ENCODE assay signal across 20 cellular contexts in the genomic region with DNA sequence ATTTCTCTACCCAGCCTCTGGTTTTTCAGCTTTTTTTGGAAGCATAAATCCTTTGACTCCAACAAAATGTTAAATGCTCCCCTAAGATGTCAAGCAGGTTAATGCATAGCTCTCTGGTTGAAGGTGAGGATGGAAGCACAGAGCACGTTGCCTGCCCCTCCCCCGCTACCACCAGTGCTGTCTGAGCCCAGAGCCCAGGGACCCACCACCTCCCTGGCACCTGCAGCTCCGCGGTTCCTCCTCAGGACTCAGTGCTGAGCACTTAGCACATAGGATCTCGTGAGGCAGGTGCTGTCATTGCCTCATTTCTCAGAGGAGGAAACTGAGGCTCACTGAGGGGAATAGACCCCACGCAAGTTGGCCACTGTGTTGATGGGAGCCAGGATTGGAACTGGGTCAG. TPM values are rescaled to one million over a fixed set of nuclear protein-coding genes. Genes with fewer than 3 reads are reported as not detected.
DNase-seq lines count a peak whose midpoint lies in the region; ATAC-seq, FAIRE-seq and TF ChIP-seq lines count a peak whose summit lies in the region.
"Had no signal": no experiment of that assay in that cellular context is flagged by ENCODE, and none has a peak within 500 bp of the region (broad histone marks: within the 10 kb centered on the region; RNA-seq: fewer than 3 reads in every experiment).

No MANE protein-coding gene starts in this region.

- peaks cover 4% of the 10 kb centered on the region for H4K20me1 ChIP-seq in osteoblast (ENCODE audit: insufficient read depth, low read length)

- H3K4me3 ChIP-seq in A549 (no peak overlapping the region), osteoblast (ENCODE audit: insufficient read depth, low read length) (no peak overlapping the region)
- H3K4me3 ChIP-seq: HAP-1 had no signal

- WGBS in A549 (ENCODE audit: missing lambda C conversion rate), result 85% methylated on average over 6 of the region's 6 CpGs

- TF ChIP-seq EP300 in A549 (IDR thresholded peaks at IDR 0.05), result no peak

- no peak overlapping the region for H3K4me3 Mint-ChIP-seq in WTC11
- H3K4me3 Mint-ChIP-seq: CD4-positive, alpha-beta memory T cell; HFFc6 had no signal

- H3K27ac ChIP-seq in A549 (no peak overlapping the region), osteoblast (ENCODE audit: low read depth, low read length) (no peak overlapping the region)

- no peak overlapping the region for H3K4me2 ChIP-seq in A549
- H3K4me2 ChIP-seq in osteoblast (ENCODE audit: insufficient read depth, low read length), result no peak overlapping the region

- no peak for TF ChIP-seq POLR2A in A549 (IDR thresholded peaks at IDR 0.05; ENCODE audit: low read length)

- TF ChIP-seq RAD21 in A549 (conservative IDR thresholded peaks at IDR 0.05 in 1 of 2, IDR thresholded peaks at IDR 0.05 in 1 of 2), result no peak

- H3K27me3 Mint-ChIP-seq in WTC11 (ENCODE audit: low read depth), result no peaks in the 10 kb centered on the region
- H3K27me3 Mint-ChIP-seq: CD4-positive, alpha-beta memory T cell had no signal

- no peaks in the 10 kb centered on the region for H3K36me3 Mint-ChIP-seq in WTC11

- peak; percentile 79 for FAIRE-seq in A549 (lab: Jason Lieb, UNC)
- FAIRE-seq: G401.6, GM12892, H54 had no signal

- TF ChIP-seq CTCF in A549 (IDR thresholded peaks at IDR 0.05) (no peak), WTC11 (IDR thresholded peaks at IDR 0.05) (no peak), osteoblast (IDR thresholded peaks at IDR 0.05; ENCODE audit: extremely low read depth, low read depth, low read length) (no peak)

- H3K27me3 ChIP-seq in osteoblast (ENCODE audit: insufficient read depth, low read length), result no peaks in the 10 kb centered on the region

- CTCF ChIA-PET in A549 (lab: Yijun Ruan, JAX) (interaction anchor here (0.6 to 3.5 kb wide), 12 partner anchors 13 to 412 kb away, joined by 3 to 11 read pairs (median 4); no protein-coding TSS in a partner anchor), WTC11 (lab: Charles Lee) (interaction anchor here (0.7 to 3.5 kb wide), 4 partner anchors 31 to 273 kb away, joined by 3 to 19 read pairs (median 4); no protein-coding TSS in a partner anchor)

- H3K4me1 ChIP-seq in A549 (no peaks in the 10 kb centered on the region), osteoblast (ENCODE audit: insufficient read depth, low read length) (no peaks in the 10 kb centered on the region)
- H3K4me1 ChIP-seq: HAP-1 had no signal

- H3K9me3 ChIP-seq in A549 (peaks cover 9% of the 10 kb centered on the region), osteoblast (ENCODE audit: low read depth, low read length) (no peaks in the 10 kb centered on the region)

- POLR2A ChIA-PET in A549 (lab: Yijun Ruan, JAX), result no interaction called here
- POLR2A ChIA-PET in WTC11 (lab: Charles Lee), result no interaction called here

- no peaks in the 10 kb centered on the region for H3K9me3 Mint-ChIP-seq in WTC11

- DNase-seq in A549 (ENCODE audit: low read depth in 1 of 2, low spot score in 1 of 2), result no peak
- DNase-seq in NCI-H69 (lab: John Stamatoyannopoulos, UW), result peak; percentile 14
- no peak for DNase-seq in WTC11 (ENCODE audit: low spot score)
- DNase-seq in osteoblast (ENCODE audit: insufficient read length, low spot score, missing footprints), result peak; percentile 35
- DNase-seq in anterior cingulate cortex (lab: John Stamatoyannopoulos, UW), result no peak
- DNase-seq in DMS79 treated with DMSO at 0.1 percent for 48 hours (lab: John Stamatoyannopoulos, UW), result no peak
- DNase-seq: 8988T; C1 segment of cervical spinal cord; Calu3; CD4-positive, alpha-beta memory T cell; COR-L47; DMS53; DND-41; GOT3; HFFc6 had no signal

- H3K36me3 ChIP-seq in osteoblast (ENCODE audit: insufficient read depth, low read length), result peaks cover 4% of the 10 kb centered on the region
- H3K36me3 ChIP-seq: HAP-1 had no signal

- H2AFZ ChIP-seq in osteoblast (ENCODE audit: low read length), result no peak overlapping the region

- H3K27ac Mint-ChIP-seq in WTC11, result peak overlapping the region; percentile 36; the same call in 1 of the 2 replicates
- H3K27ac Mint-ChIP-seq: CD4-positive, alpha-beta memory T cell; HFFc6 had no signal

- H3K4me1 Mint-ChIP-seq in WTC11, result peaks cover 5% of the 10 kb centered on the region

- H3K79me2 ChIP-seq in osteoblast (ENCODE audit: insufficient read depth, low read length), result peaks cover 7% of the 10 kb centered on the region

- ATAC-seq in A549 (peak in 1 of 2 experiments; percentile 4; a peak in 1 of 6 replicates), WTC11 (peak; percentile 30; the same call in 1 of the 2 replicates), GM19351 (IDR thresholded peaks at IDR 0.05; ENCODE audit: unreplicated experiment) (no peak)

TF ChIP-seq in A549, 52 proteins besides CTCF, POLR2A, EP300 and RAD21 (continues in another document):
- TF ChIP-seq, protein P1, sequence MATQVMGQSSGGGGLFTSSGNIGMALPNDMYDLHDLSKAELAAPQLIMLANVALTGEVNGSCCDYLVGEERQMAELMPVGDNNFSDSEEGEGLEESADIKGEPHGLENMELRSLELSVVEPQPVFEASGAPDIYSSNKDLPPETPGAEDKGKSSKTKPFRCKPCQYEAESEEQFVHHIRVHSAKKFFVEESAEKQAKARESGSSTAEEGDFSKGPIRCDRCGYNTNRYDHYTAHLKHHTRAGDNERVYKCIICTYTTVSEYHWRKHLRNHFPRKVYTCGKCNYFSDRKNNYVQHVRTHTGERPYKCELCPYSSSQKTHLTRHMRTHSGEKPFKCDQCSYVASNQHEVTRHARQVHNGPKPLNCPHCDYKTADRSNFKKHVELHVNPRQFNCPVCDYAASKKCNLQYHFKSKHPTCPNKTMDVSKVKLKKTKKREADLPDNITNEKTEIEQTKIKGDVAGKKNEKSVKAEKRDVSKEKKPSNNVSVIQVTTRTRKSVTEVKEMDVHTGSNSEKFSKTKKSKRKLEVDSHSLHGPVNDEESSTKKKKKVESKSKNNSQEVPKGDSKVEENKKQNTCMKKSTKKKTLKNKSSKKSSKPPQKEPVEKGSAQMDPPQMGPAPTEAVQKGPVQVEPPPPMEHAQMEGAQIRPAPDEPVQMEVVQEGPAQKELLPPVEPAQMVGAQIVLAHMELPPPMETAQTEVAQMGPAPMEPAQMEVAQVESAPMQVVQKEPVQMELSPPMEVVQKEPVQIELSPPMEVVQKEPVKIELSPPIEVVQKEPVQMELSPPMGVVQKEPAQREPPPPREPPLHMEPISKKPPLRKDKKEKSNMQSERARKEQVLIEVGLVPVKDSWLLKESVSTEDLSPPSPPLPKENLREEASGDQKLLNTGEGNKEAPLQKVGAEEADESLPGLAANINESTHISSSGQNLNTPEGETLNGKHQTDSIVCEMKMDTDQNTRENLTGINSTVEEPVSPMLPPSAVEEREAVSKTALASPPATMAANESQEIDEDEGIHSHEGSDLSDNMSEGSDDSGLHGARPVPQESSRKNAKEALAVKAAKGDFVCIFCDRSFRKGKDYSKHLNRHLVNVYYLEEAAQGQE (IDR thresholded peaks at IDR 0.05), result no peak
- no peak for TF ChIP-seq MYC (IDR thresholded peaks at IDR 0.05; ENCODE audit: borderline replicate concordance, low read length)
- no peak for TF ChIP-seq RFX5 (IDR thresholded peaks at IDR 0.05)
- TF ChIP-seq HEYL (CRISPR knock-in tag; IDR thresholded peaks at IDR 0.05), result no peak
- no peak for TF ChIP-seq CBX8 (IDR thresholded peaks at IDR 0.05)
- no peak for TF ChIP-seq ZC3H11A (IDR thresholded peaks at IDR 0.05)
- TF ChIP-seq KDM5A (IDR thresholded peaks at IDR 0.05), result no peak
- TF ChIP-seq RNF2 (IDR thresholded peaks at IDR 0.05; ENCODE audit: borderline replicate concordance, low read depth), result no peak
- TF ChIP-seq HOXB13 (CRISPR knock-in tag; IDR thresholded peaks at IDR 0.05; ENCODE audit: low read depth), result no peak
- TF ChIP-seq JUNB (IDR thresholded peaks at IDR 0.05), result no peak

TF ChIP-seq in WTC11, 78 proteins besides CTCF, POLR2A, EP300 and RAD21 (continues in another document):
- TF ChIP-seq, protein P2, sequence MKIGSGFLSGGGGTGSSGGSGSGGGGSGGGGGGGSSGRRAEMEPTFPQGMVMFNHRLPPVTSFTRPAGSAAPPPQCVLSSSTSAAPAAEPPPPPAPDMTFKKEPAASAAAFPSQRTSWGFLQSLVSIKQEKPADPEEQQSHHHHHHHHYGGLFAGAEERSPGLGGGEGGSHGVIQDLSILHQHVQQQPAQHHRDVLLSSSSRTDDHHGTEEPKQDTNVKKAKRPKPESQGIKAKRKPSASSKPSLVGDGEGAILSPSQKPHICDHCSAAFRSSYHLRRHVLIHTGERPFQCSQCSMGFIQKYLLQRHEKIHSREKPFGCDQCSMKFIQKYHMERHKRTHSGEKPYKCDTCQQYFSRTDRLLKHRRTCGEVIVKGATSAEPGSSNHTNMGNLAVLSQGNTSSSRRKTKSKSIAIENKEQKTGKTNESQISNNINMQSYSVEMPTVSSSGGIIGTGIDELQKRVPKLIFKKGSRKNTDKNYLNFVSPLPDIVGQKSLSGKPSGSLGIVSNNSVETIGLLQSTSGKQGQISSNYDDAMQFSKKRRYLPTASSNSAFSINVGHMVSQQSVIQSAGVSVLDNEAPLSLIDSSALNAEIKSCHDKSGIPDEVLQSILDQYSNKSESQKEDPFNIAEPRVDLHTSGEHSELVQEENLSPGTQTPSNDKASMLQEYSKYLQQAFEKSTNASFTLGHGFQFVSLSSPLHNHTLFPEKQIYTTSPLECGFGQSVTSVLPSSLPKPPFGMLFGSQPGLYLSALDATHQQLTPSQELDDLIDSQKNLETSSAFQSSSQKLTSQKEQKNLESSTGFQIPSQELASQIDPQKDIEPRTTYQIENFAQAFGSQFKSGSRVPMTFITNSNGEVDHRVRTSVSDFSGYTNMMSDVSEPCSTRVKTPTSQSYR (CRISPR knock-in tag; IDR thresholded peaks at IDR 0.05), result peak; percentile 52; the same call in 1 of the 2 replicates

RNA-seq across cellular contexts. Expression of a gene that starts 48.6 kb away (rescaled TPM):
- polyA plus RNA-seq in A549 (2011; rRNA removed) (1.3 and 2.1 TPM in 2 replicates), A549 (2017; fragmentation: RNase III; extraction: RNeasy Plus Mini Kit Qiagen cat#74134 plus additional on column Dnase treatment) (4.4 to 6.8 TPM (median 5.3 TPM) in 3 replicates)
- polyA plus RNA-seq in A549 (2012; cell fraction: cytosol; rRNA removed), result 5.0 and 5.1 TPM in 2 replicates
- polyA plus RNA-seq in A549 (2012; cell fraction: nucleus; rRNA removed), result 11.4 and 12.1 TPM in 2 replicates
- polyA minus RNA-seq in A549 (2011; rRNA and poly(A)+ RNA removed), result 1.6 and 2.8 TPM in 2 replicates
- total RNA-seq in WTC11 (2021) (5.2 to 6.8 TPM (median 5.9 TPM) in 3 replicates), osteoblast (0.29 and 0.72 TPM in 2 replicates)
- total RNA-seq: CD4-positive, alpha-beta memory T cell had no signal
- polyA plus RNA-seq: CD4-positive, alpha-beta memory T cell had no signal

Comparison
In these comparisons a context has a peak if more than half of its experiments do, and no peak if none do; other contexts are left out.
1. DNase-seq: peak in NCI-H69 (single experiment) and osteoblast (single experiment); none in A549 (0 of 2), WTC11 (single experiment), anterior cingulate cortex (0 of 58) and DMS79 treated with DMSO at 0.1 percent for 48 hours (single experiment).